ENCODE assay signal across 24 cellular contexts in genomic region chr1:2408456-2408855, GRCh38.
"Had no signal": no experiment of that assay in that cellular context is flagged by ENCODE, and none has a peak within 500 bp of the region (broad histone marks: within the 10 kb centered on the region; RNA-seq: fewer than 3 reads in every experiment).

No MANE protein-coding gene starts in this region.

- H3K36me3 Mint-ChIP-seq: activated naive CD8-positive, alpha-beta T cell had no signal

- ATAC-seq: activated T-cell treated with anti-CD3 and anti-CD28 coated beads, Interleukin-2, amount 50 U/mL, for 4 hours; T-cell had no signal

- H3K27ac ChIP-seq: brain microvascular endothelial cell, cardiac muscle cell, Peyer's patch had no signal

- H3K27ac Mint-ChIP-seq: activated CD4-positive, alpha-beta memory T cell treated with anti-CD3 and anti-CD28 coated beads for 36 hours; activated naive CD4-positive, alpha-beta T cell treated with anti-CD3 and anti-CD28 coated beads for 36 hours; activated naive CD8-positive, alpha-beta T cell had no signal

- H3K27me3 ChIP-seq: brain microvascular endothelial cell, cardiac muscle cell, Peyer's patch had no signal

- H3K4me3 ChIP-seq: cardiac muscle cell, Peyer's patch had no signal

- H3K4me3 Mint-ChIP-seq: activated CD4-positive, alpha-beta memory T cell treated with anti-CD3 and anti-CD28 coated beads for 36 hours; activated CD4-positive, alpha-beta T cell treated with anti-CD3 and anti-CD28 coated beads, Interleukin-2, amount 10 ng/mL, durations not matched to agents 7 days and 5 days; activated naive CD4-positive, alpha-beta T cell treated with anti-CD3 and anti-CD28 coated beads for 36 hours; activated naive CD8-positive, alpha-beta T cell; activated T-cell treated with anti-CD3 and anti-CD28 coated beads, Interleukin-2, amount 50 U/mL, for 4 hours; T-cell had no signal

- DNase-seq: activated CD4-positive, alpha-beta memory T cell treated with anti-CD3 and anti-CD28 coated beads for 36 hours; activated CD4-positive, alpha-beta T cell treated with anti-CD3 and anti-CD28 coated beads, Interleukin-2, amount 10 ng/mL, durations not matched to agents 7 days and 5 days; activated CD4-positive, CD25-positive, alpha-beta regulatory T cell; activated CD8-positive, alpha-beta memory T cell treated with anti-CD3 and anti-CD28 coated beads for 24 hours; activated effector memory CD4-positive, alpha-beta T cell treated with anti-CD3 and anti-CD28 coated beads, Interleukin-2, amount 50 U/mL, for 16 hours; activated naive CD4-positive, alpha-beta T cell treated with anti-CD3 and anti-CD28 coated beads for 36 hours; activated T-cell treated with anti-CD3 and anti-CD28 coated beads, Interleukin-2, amount 50 U/mL, for 4 hours; brain microvascular endothelial cell; Karpas-422; NCI-H1105 treated with DMSO at 0.1 percent for 48 hours; NCI-H1436 treated with DMSO at 0.1 percent for 48 hours; NCI-H187 treated with DMSO at 0.1 percent for 48 hours; NCI-H2171; NCI-H2227 treated with DMSO at 0.1 percent for 48 hours; NCI-H526; NCI-H774; NK-92 treated with Interleukin-12 subunit alpha and Interleukin-12 subunit beta, amount 100 ng/mL, for 24 hours; Peyer's patch; SIG-M5; T-cell; T-helper 2 cell; T1000 had no signal

- H3K9me3 Mint-ChIP-seq: activated CD4-positive, alpha-beta memory T cell treated with anti-CD3 and anti-CD28 coated beads for 36 hours; activated CD4-positive, alpha-beta T cell treated with anti-CD3 and anti-CD28 coated beads, Interleukin-2, amount 10 ng/mL, durations not matched to agents 7 days and 5 days; activated naive CD4-positive, alpha-beta T cell treated with anti-CD3 and anti-CD28 coated beads for 36 hours; activated T-cell treated with anti-CD3 and anti-CD28 coated beads, Interleukin-2, amount 50 U/mL, for 4 hours; T-cell had no signal

- H3K9me3 ChIP-seq: Peyer's patch had no signal

- H3K27me3 Mint-ChIP-seq: activated CD4-positive, alpha-beta memory T cell treated with anti-CD3 and anti-CD28 coated beads for 36 hours; activated CD4-positive, alpha-beta T cell treated with anti-CD3 and anti-CD28 coated beads, Interleukin-2, amount 10 ng/mL, durations not matched to agents 7 days and 5 days; activated naive CD8-positive, alpha-beta T cell; T-cell had no signal
